ENCODE assay signal across 20 cellular contexts in genomic region chr6:157436944-157437336, GRCh38.
"Had no signal": no experiment of that assay in that cellular context is flagged by ENCODE, and none has a peak within 500 bp of the region (broad histone marks: within the 10 kb centered on the region; RNA-seq: fewer than 3 reads in every experiment).

No MANE protein-coding gene starts in this region.

- H3K9me3 Mint-ChIP-seq: natural killer cell had no signal

- H3K27me3 ChIP-seq: heart right ventricle, spleen, suprapubic skin had no signal

- H3K4me3 Mint-ChIP-seq: activated naive CD8-positive, alpha-beta T cell treated with anti-CD3 and anti-CD28 coated beads for 36 hours; natural killer cell; T-helper 17 cell; type B pancreatic cell had no signal

- H3K4me3 ChIP-seq: coronary artery, heart right ventricle, SK-N-MC, spleen, suprapubic skin had no signal

- H3K27ac Mint-ChIP-seq: activated naive CD8-positive, alpha-beta T cell treated with anti-CD3 and anti-CD28 coated beads for 36 hours; natural killer cell; T-helper 17 cell; type B pancreatic cell had no signal

- H3K27me3 Mint-ChIP-seq: T-helper 17 cell, type B pancreatic cell had no signal

- ATAC-seq: natural killer cell, T-helper 17 cell had no signal

- H3K36me3 ChIP-seq: heart right ventricle, spleen, suprapubic skin had no signal

- H3K27ac ChIP-seq: coronary artery, epithelial cell of prostate, SK-N-MC, spleen, suprapubic skin had no signal

- H3K4me1 Mint-ChIP-seq: natural killer cell had no signal

- H3K36me3 Mint-ChIP-seq: natural killer cell, type B pancreatic cell had no signal

- DNase-seq: activated CD4-positive, alpha-beta T cell treated with anti-CD3 and anti-CD28 coated beads for 4 hours; activated CD4-positive, alpha-beta T cell treated with anti-CD3 and anti-CD28 coated beads, Interleukin-2, amount 50 U/mL, for 48 hours; activated CD4-positive, CD25-positive, alpha-beta regulatory T cell; activated naive CD4-positive, alpha-beta T cell treated with Interleukin-2 at 50 U/mL for 16 hours; activated naive CD8-positive, alpha-beta T cell treated with anti-CD3 and anti-CD28 coated beads for 36 hours; activated T-cell treated with anti-CD3 and anti-CD28 coated beads, Interleukin-2, amount 50 U/mL, for 48 hours; cerebellar nuclear complex; heart right ventricle; natural killer cell; posterior cingulate gyrus; spleen; stimulated activated CD4-positive, alpha-beta T cell treated with anti-CD3 and anti-CD28 coated beads, Interleukin-4, amount 100 ng/mL, for 1 hour; stimulated activated naive CD4-positive, alpha-beta T cell treated with Interleukin-2 at 50 U/mL for 16 hours; SW 1271; T-helper 17 cell had no signal
